In genomic region chr19:53103141-53103902, GRCh38 we compare ENCODE assay signal across 1 cellular context.
A peak's percentile ranks its signal among the peaks of the same experiment; 100 is the strongest.
TF ChIP-seq lines count a peak whose summit lies in the region.

TSS of gene ZNF160 (minus strand) at chr19:53103422. CDS start at chr19:53086276, 17,146 bp downstream.

TF ChIP-seq in HepG2, 621 proteins besides CTCF, POLR2A, EP300 and RAD21 (continued from another document and continues in another):
- TF ChIP-seq FOXK1 (CRISPR knock-in tag; IDR thresholded peaks at IDR 0.05; ENCODE audit: borderline replicate concordance, low read depth) = no peak
- no peak for TF ChIP-seq SMARCE1 (IDR thresholded peaks at IDR 0.05; ENCODE audit: borderline replicate concordance)
- 0 out of 2 replicates have a peak, but pooled peaks have one; percentile 24 for TF ChIP-seq ESRRA (CRISPR knock-in tag; IDR thresholded peaks at IDR 0.05; ENCODE audit: low read depth)
- 0 out of 2 replicates have a peak, but pooled peaks have one; percentile 36 for TF ChIP-seq DMAP1 (CRISPR knock-in tag; IDR thresholded peaks at IDR 0.05)
- TF ChIP-seq SP4 (CRISPR knock-in tag; IDR thresholded peaks at IDR 0.05) = peak; percentile 77
- TF ChIP-seq GATAD1 (CRISPR knock-in tag; IDR thresholded peaks at IDR 0.05) = peak; percentile 60
- TF ChIP-seq SP140L (CRISPR knock-in tag; IDR thresholded peaks at IDR 0.05; ENCODE audit: borderline replicate concordance) = no peak
- peak; percentile 55; the same call in 1 of the 2 replicates for TF ChIP-seq SP5 (CRISPR knock-in tag; IDR thresholded peaks at IDR 0.05; ENCODE audit: borderline replicate concordance, low read depth)
- TF ChIP-seq ZNF589 (CRISPR knock-in tag; conservative IDR thresholded peaks at IDR 0.05) = no peak
- TF ChIP-seq, protein P1, sequence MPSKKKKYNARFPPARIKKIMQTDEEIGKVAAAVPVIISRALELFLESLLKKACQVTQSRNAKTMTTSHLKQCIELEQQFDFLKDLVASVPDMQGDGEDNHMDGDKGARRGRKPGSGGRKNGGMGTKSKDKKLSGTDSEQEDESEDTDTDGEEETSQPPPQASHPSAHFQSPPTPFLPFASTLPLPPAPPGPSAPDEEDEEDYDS (CRISPR knock-in tag; IDR thresholded peaks at IDR 0.05) = peak; percentile 57; the same call in 1 of the 2 replicates
- TF ChIP-seq HMGXB4 (CRISPR knock-in tag; IDR thresholded peaks at IDR 0.05; ENCODE audit: borderline replicate concordance in 1 of 2, low read depth in 1 of 2) = peak in 1 of 2 experiments; percentile 62; a peak in 2 of 4 replicates
- TF ChIP-seq ZNF839 (CRISPR knock-in tag; IDR thresholded peaks at IDR 0.05; ENCODE audit: borderline replicate concordance) = no peak
- 0 out of 2 replicates have a peak, but pooled peaks have one; percentile 20 for TF ChIP-seq PHF20 (CRISPR knock-in tag; IDR thresholded peaks at IDR 0.05)
- TF ChIP-seq SAP130 (CRISPR knock-in tag; IDR thresholded peaks at IDR 0.05; ENCODE audit: low read depth) = peak; percentile 87
- peak; percentile 73; the same call in 1 of the 2 replicates for TF ChIP-seq SIN3A (IDR thresholded peaks at IDR 0.05; ENCODE audit: borderline replicate concordance, low read depth, low read length)
- TF ChIP-seq ZNF746 (CRISPR knock-in tag; IDR thresholded peaks at IDR 0.05) = no peak; the same call in 1 of the 2 replicates
- 0 out of 2 replicates have a peak, but pooled peaks have one; percentile 10 for TF ChIP-seq IRF2 (CRISPR knock-in tag; IDR thresholded peaks at IDR 0.05)
- TF ChIP-seq, protein P2, sequence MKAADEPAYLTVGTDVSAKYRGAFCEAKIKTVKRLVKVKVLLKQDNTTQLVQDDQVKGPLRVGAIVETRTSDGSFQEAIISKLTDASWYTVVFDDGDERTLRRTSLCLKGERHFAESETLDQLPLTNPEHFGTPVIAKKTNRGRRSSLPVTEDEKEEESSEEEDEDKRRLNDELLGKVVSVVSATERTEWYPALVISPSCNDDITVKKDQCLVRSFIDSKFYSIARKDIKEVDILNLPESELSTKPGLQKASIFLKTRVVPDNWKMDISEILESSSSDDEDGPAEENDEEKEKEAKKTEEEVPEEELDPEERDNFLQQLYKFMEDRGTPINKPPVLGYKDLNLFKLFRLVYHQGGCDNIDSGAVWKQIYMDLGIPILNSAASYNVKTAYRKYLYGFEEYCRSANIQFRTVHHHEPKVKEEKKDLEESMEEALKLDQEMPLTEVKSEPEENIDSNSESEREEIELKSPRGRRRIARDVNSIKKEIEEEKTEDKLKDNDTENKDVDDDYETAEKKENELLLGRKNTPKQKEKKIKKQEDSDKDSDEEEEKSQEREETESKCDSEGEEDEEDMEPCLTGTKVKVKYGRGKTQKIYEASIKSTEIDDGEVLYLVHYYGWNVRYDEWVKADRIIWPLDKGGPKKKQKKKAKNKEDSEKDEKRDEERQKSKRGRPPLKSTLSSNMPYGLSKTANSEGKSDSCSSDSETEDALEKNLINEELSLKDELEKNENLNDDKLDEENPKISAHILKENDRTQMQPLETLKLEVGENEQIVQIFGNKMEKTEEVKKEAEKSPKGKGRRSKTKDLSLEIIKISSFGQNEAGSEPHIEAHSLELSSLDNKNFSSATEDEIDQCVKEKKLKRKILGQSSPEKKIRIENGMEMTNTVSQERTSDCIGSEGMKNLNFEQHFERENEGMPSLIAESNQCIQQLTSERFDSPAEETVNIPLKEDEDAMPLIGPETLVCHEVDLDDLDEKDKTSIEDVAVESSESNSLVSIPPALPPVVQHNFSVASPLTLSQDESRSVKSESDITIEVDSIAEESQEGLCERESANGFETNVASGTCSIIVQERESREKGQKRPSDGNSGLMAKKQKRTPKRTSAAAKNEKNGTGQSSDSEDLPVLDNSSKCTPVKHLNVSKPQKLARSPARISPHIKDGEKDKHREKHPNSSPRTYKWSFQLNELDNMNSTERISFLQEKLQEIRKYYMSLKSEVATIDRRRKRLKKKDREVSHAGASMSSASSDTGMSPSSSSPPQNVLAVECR (CRISPR knock-in tag; IDR thresholded peaks at IDR 0.05; ENCODE audit: borderline replicate concordance) = peak; percentile 86; the same call in 1 of the 2 replicates
- TF ChIP-seq, protein P3, sequence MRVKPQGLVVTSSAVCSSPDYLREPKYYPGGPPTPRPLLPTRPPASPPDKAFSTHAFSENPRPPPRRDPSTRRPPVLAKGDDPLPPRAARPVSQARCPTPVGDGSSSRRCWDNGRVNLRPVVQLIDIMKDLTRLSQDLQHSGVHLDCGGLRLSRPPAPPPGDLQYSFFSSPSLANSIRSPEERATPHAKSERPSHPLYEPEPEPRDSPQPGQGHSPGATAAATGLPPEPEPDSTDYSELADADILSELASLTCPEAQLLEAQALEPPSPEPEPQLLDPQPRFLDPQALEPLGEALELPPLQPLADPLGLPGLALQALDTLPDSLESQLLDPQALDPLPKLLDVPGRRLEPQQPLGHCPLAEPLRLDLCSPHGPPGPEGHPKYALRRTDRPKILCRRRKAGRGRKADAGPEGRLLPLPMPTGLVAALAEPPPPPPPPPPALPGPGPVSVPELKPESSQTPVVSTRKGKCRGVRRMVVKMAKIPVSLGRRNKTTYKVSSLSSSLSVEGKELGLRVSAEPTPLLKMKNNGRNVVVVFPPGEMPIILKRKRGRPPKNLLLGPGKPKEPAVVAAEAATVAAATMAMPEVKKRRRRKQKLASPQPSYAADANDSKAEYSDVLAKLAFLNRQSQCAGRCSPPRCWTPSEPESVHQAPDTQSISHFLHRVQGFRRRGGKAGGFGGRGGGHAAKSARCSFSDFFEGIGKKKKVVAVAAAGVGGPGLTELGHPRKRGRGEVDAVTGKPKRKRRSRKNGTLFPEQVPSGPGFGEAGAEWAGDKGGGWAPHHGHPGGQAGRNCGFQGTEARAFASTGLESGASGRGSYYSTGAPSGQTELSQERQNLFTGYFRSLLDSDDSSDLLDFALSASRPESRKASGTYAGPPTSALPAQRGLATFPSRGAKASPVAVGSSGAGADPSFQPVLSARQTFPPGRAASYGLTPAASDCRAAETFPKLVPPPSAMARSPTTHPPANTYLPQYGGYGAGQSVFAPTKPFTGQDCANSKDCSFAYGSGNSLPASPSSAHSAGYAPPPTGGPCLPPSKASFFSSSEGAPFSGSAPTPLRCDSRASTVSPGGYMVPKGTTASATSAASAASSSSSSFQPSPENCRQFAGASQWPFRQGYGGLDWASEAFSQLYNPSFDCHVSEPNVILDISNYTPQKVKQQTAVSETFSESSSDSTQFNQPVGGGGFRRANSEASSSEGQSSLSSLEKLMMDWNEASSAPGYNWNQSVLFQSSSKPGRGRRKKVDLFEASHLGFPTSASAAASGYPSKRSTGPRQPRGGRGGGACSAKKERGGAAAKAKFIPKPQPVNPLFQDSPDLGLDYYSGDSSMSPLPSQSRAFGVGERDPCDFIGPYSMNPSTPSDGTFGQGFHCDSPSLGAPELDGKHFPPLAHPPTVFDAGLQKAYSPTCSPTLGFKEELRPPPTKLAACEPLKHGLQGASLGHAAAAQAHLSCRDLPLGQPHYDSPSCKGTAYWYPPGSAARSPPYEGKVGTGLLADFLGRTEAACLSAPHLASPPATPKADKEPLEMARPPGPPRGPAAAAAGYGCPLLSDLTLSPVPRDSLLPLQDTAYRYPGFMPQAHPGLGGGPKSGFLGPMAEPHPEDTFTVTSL (CRISPR knock-in tag; IDR thresholded peaks at IDR 0.05; ENCODE audit: borderline replicate concordance) = no peak
- TF ChIP-seq LCORL (IDR thresholded peaks at IDR 0.05) = no peak
- no peak for TF ChIP-seq LCORL (CRISPR knock-in tag; IDR thresholded peaks at IDR 0.05)
- TF ChIP-seq, protein P4, sequence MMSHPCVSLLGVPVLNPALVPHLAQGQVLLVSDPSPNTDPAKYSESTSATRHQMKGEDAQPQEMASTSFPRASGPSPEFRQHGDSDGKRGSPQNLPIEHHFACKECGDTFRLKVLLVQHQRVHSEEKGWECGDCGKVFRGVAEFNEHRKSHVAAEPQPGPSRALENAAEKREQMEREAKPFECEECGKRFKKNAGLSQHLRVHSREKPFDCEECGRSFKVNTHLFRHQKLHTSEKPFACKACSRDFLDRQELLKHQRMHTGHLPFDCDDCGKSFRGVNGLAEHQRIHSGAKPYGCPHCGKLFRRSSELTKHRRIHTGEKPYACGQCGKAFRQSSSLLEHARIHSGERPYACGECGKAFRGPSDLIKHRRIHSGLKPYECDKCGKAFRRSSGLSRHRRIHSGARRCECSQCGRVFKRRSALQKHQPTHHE (CRISPR knock-in tag; IDR thresholded peaks at IDR 0.05; ENCODE audit: borderline replicate concordance) = 0 out of 2 replicates have a peak, but pooled peaks have one; percentile 43
- peak; percentile 81 for TF ChIP-seq POLR2G (IDR thresholded peaks at IDR 0.05; ENCODE audit: low read depth, low read length)
- TF ChIP-seq, protein P5, sequence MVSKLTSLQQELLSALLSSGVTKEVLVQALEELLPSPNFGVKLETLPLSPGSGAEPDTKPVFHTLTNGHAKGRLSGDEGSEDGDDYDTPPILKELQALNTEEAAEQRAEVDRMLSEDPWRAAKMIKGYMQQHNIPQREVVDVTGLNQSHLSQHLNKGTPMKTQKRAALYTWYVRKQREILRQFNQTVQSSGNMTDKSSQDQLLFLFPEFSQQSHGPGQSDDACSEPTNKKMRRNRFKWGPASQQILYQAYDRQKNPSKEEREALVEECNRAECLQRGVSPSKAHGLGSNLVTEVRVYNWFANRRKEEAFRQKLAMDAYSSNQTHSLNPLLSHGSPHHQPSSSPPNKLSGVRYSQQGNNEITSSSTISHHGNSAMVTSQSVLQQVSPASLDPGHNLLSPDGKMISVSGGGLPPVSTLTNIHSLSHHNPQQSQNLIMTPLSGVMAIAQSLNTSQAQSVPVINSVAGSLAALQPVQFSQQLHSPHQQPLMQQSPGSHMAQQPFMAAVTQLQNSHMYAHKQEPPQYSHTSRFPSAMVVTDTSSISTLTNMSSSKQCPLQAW (CRISPR knock-in tag; IDR thresholded peaks at IDR 0.05) = peak; percentile 21; the same call in 1 of the 2 replicates
- TF ChIP-seq GATA4 (IDR thresholded peaks at IDR 0.05; ENCODE audit: borderline replicate concordance, low read depth) = 0 out of 2 replicates have a peak, but pooled peaks have one; percentile 17
- TF ChIP-seq, protein P6, sequence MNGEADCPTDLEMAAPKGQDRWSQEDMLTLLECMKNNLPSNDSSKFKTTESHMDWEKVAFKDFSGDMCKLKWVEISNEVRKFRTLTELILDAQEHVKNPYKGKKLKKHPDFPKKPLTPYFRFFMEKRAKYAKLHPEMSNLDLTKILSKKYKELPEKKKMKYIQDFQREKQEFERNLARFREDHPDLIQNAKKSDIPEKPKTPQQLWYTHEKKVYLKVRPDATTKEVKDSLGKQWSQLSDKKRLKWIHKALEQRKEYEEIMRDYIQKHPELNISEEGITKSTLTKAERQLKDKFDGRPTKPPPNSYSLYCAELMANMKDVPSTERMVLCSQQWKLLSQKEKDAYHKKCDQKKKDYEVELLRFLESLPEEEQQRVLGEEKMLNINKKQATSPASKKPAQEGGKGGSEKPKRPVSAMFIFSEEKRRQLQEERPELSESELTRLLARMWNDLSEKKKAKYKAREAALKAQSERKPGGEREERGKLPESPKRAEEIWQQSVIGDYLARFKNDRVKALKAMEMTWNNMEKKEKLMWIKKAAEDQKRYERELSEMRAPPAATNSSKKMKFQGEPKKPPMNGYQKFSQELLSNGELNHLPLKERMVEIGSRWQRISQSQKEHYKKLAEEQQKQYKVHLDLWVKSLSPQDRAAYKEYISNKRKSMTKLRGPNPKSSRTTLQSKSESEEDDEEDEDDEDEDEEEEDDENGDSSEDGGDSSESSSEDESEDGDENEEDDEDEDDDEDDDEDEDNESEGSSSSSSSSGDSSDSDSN (CRISPR knock-in tag; IDR thresholded peaks at IDR 0.05) = 0 out of 2 replicates have a peak, but pooled peaks have one; percentile 20
- TF ChIP-seq PHF8 (CRISPR knock-in tag; IDR thresholded peaks at IDR 0.05) = peak; percentile 63
- peak; percentile 62; the same call in 1 of the 2 replicates for TF ChIP-seq PATZ1 (CRISPR knock-in tag; IDR thresholded peaks at IDR 0.05)
- peak; percentile 50; the same call in 1 of the 2 replicates for TF ChIP-seq ETV5 (CRISPR knock-in tag; IDR thresholded peaks at IDR 0.05; ENCODE audit: borderline replicate concordance)
- TF ChIP-seq ZNF10 (CRISPR knock-in tag; IDR thresholded peaks at IDR 0.05; ENCODE audit: borderline replicate concordance, low read depth) = no peak
- no peak for TF ChIP-seq ZNF790 (CRISPR knock-in tag; IDR thresholded peaks at IDR 0.05; ENCODE audit: borderline replicate concordance)
- TF ChIP-seq, protein P7, sequence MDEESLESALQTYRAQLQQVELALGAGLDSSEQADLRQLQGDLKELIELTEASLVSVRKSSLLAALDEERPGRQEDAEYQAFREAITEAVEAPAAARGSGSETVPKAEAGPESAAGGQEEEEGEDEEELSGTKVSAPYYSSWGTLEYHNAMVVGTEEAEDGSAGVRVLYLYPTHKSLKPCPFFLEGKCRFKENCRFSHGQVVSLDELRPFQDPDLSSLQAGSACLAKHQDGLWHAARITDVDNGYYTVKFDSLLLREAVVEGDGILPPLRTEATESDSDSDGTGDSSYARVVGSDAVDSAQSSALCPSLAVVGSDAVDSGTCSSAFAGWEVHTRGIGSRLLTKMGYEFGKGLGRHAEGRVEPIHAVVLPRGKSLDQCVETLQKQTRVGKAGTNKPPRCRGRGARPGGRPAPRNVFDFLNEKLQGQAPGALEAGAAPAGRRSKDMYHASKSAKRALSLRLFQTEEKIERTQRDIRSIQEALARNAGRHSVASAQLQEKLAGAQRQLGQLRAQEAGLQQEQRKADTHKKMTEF (CRISPR knock-in tag; IDR thresholded peaks at IDR 0.05) = 0 out of 2 replicates have a peak, but pooled peaks have one; percentile 23
- no peak for TF ChIP-seq DBP (CRISPR knock-in tag; IDR thresholded peaks at IDR 0.05; ENCODE audit: not compliant biosample characterization)
